Comparison of ENCODE assay signal across 17 cellular contexts in genomic region chr3:128591728-128592426, GRCh38. TPM values are rescaled to one million over a fixed set of nuclear protein-coding genes. Genes with fewer than 3 reads are reported as not detected.
DNase-seq lines count a peak whose midpoint lies in the region; ATAC-seq and TF ChIP-seq lines count a peak whose summit lies in the region.
"Had no signal": no experiment of that assay in that cellular context is flagged by ENCODE, and none has a peak within 500 bp of the region (broad histone marks: within the 10 kb centered on the region; RNA-seq: fewer than 3 reads in every experiment).

No MANE protein-coding gene starts in this region.

- no peaks in the 10 kb centered on the region for H3K4me1 ChIP-seq in upper lobe of right lung

- H3K4me3 Mint-ChIP-seq in T-cell = peak overlapping the region in 2 of 3 donors; percentile 10 to 49
- no peak overlapping the region for H3K4me3 Mint-ChIP-seq in dendritic cell treated with granulocyte-macrophage colony-stimulating factor and Interleukin-4, amounts not matched to agents 40 ng/mL and 50 ng/mL, for 4 days
- H3K4me3 Mint-ChIP-seq: activated naive CD8-positive, alpha-beta T cell; nephron; WTC11 had no signal

- no peaks in the 10 kb centered on the region for H3K27me3 Mint-ChIP-seq in T-cell
- H3K27me3 Mint-ChIP-seq in dendritic cell treated with granulocyte-macrophage colony-stimulating factor and Interleukin-4, amounts not matched to agents 40 ng/mL and 50 ng/mL, for 4 days = peaks cover 2% of the 10 kb centered on the region
- H3K27me3 Mint-ChIP-seq: activated naive CD8-positive, alpha-beta T cell had no signal

- H3K27ac Mint-ChIP-seq in T-cell = peak overlapping the region; percentile 29 to 60
- H3K27ac Mint-ChIP-seq in dendritic cell treated with granulocyte-macrophage colony-stimulating factor and Interleukin-4, amounts not matched to agents 40 ng/mL and 50 ng/mL, for 4 days = peak overlapping the region; percentile 53
- H3K27ac Mint-ChIP-seq: activated naive CD8-positive, alpha-beta T cell; nephron; WTC11 had no signal

- TF ChIP-seq CTCF in upper lobe of right lung (IDR thresholded peaks at IDR 0.05) = no peak

- H3K4me1 Mint-ChIP-seq in T-cell = peaks cover 9 to 33% (median 24%) of the 10 kb centered on the region in 3 donors
- peaks cover 53% of the 10 kb centered on the region for H3K4me1 Mint-ChIP-seq in dendritic cell treated with granulocyte-macrophage colony-stimulating factor and Interleukin-4, amounts not matched to agents 40 ng/mL and 50 ng/mL, for 4 days (ENCODE audit: low read depth)
- H3K4me1 Mint-ChIP-seq: nephron had no signal

- intact Hi-C loops in dendritic cell treated with granulocyte-macrophage colony-stimulating factor and Interleukin-4, amounts not matched to agents 40 ng/mL and 50 ng/mL, for 4 days (cut with micrococcal nuclease) = no loop called here
- intact Hi-C loops in upper lobe of right lung (cut with DNase I) = no loop called here

- CTCF ChIA-PET in T-cell (lab: Charles Lee) = interaction anchor here (0.6 to 0.7 kb wide), 4 partner anchors 10 to 849 kb away, joined by 3 to 8 read pairs (median 6); no protein-coding TSS in a partner anchor

- peak; percentile 41 to 74 (median 58) for ATAC-seq in T-cell (replicated peaks in 1 of 4)
- peak; percentile 72 for ATAC-seq in upper lobe of right lung
- ATAC-seq in GM21526 (IDR thresholded peaks at IDR 0.05; ENCODE audit: low FRiP score, unreplicated experiment) = no peak
- ATAC-seq: Right ventricle myocardium inferior had no signal

- peaks cover 4% of the 10 kb centered on the region for H3K9me3 ChIP-seq in upper lobe of right lung

- H3K4me3 ChIP-seq in upper lobe of right lung = no peak overlapping the region
- H3K4me3 ChIP-seq: heart left ventricle had no signal

- POLR2A ChIA-PET in T-cell (lab: Charles Lee) = no interaction called here

- peak; percentile 27 for DNase-seq in stimulated activated CD4-positive, alpha-beta T cell treated with anti-CD3 and anti-CD28 coated beads, Interleukin-4, amount 100 ng/mL, for 24 hours
- no peak for DNase-seq in stimulated activated CD4-positive, alpha-beta T cell treated with anti-CD3 and anti-CD28 coated beads, Interleukin-4, amount 100 ng/mL, for 4 hours
- DNase-seq in T-cell (peak in 1 of 34 experiments; percentile 30), upper lobe of right lung (no peak), activated gamma-delta T cell treated with Interleukin-2 at 50 U/mL for 16 hours (no peak), GM19240 (ENCODE audit: insufficient read length, low spot score) (no peak)
- DNase-seq: heart left ventricle; NCI-H187 treated with DMSO at 0.1 percent for 48 hours; right cardiac atrium; stimulated activated naive CD4-positive, alpha-beta T cell treated with Interleukin-2 at 50 U/mL for 16 hours had no signal

- H3K27ac ChIP-seq in upper lobe of right lung = no peak overlapping the region
- H3K27ac ChIP-seq: epithelial cell of prostate, heart left ventricle had no signal

- H3K9me3 Mint-ChIP-seq in T-cell = peaks cover 0 to 5% (median 0%) of the 10 kb centered on the region in 3 donors
- peaks cover 9% of the 10 kb centered on the region for H3K9me3 Mint-ChIP-seq in dendritic cell treated with granulocyte-macrophage colony-stimulating factor and Interleukin-4, amounts not matched to agents 40 ng/mL and 50 ng/mL, for 4 days

- H3K36me3 Mint-ChIP-seq in T-cell = no peaks in the 10 kb centered on the region
- H3K36me3 Mint-ChIP-seq in dendritic cell treated with granulocyte-macrophage colony-stimulating factor and Interleukin-4, amounts not matched to agents 40 ng/mL and 50 ng/mL, for 4 days (ENCODE audit: low read depth) = no peaks in the 10 kb centered on the region

- no peaks in the 10 kb centered on the region for H3K27me3 ChIP-seq in upper lobe of right lung
- H3K27me3 ChIP-seq: heart left ventricle had no signal

- H3K36me3 ChIP-seq in upper lobe of right lung = no peaks in the 10 kb centered on the region
- H3K36me3 ChIP-seq: heart left ventricle had no signal

RNA-seq across cellular contexts. Expression of gene RPN1, which starts 58.7 kb away (rescaled TPM):
- total RNA-seq in T-cell (100 to 1,000 TPM in 3 of 5 donors, 10 to 100 TPM in 2; 86.1 to 119 (median 100) TPM), upper lobe of right lung (215 TPM)
